38 cellular contexts compared by ENCODE assay signal in genomic region chr1:207291723-207292122, GRCh38.
"Had no signal": no experiment of that assay in that cellular context is flagged by ENCODE, and none has a peak within 500 bp of the region (broad histone marks: within the 10 kb centered on the region; RNA-seq: fewer than 3 reads in every experiment).

No MANE protein-coding gene starts in this region.

- H3K4me3 ChIP-seq: adrenal gland, ascending aorta, body of pancreas, breast epithelium, cardiac muscle cell had no signal

- H3K9me3 Mint-ChIP-seq: activated naive CD4-positive, alpha-beta T cell treated with anti-CD3 and anti-CD28 coated beads, Interleukin-2, amount 50 U/mL, for 24 hours had no signal

- H3K36me3 ChIP-seq: adrenal gland, ascending aorta, brain microvascular endothelial cell, breast epithelium, cardiac muscle cell had no signal

- FAIRE-seq: astrocyte, bronchial epithelial cell had no signal

- H3K9me3 ChIP-seq: adrenal gland, ascending aorta, body of pancreas, breast epithelium had no signal

- ATAC-seq: activated naive CD4-positive, alpha-beta T cell treated with anti-CD3 and anti-CD28 coated beads, Interleukin-2, amount 50 U/mL, for 72 hours; activated naive CD8-positive, alpha-beta T cell treated with anti-CD3 and anti-CD28 coated beads, Interleukin-2, amount 50 U/mL, for 24 hours; activated T-cell treated with anti-CD3 and anti-CD28 coated beads, Interleukin-2, amount 50 U/mL, for 4 hours; activated T-cell treated with anti-CD3 and anti-CD28 coated beads, Interleukin-2, amount 50 U/mL, for 72 hours; activated T-helper 17 cell treated with anti-CD3 and anti-CD28 coated beads, Interleukin-2, amount 50 U/mL, for 72 hours; body of pancreas had no signal

- H3K4me1 ChIP-seq: adrenal gland, ascending aorta, body of pancreas, breast epithelium had no signal

- H3K4me1 Mint-ChIP-seq: activated naive CD8-positive, alpha-beta T cell treated with anti-CD3 and anti-CD28 coated beads for 36 hours; activated naive CD8-positive, alpha-beta T cell treated with anti-CD3 and anti-CD28 coated beads, Interleukin-2, amount 50 U/mL, for 24 hours; activated T-helper 17 cell treated with anti-CD3 and anti-CD28 coated beads, Interleukin-2, amount 50 U/mL, for 72 hours; central memory CD8-positive, alpha-beta T cell had no signal

- H3K36me3 Mint-ChIP-seq: brain had no signal

- H3K27ac Mint-ChIP-seq: activated naive CD4-positive, alpha-beta T cell treated with anti-CD3 and anti-CD28 coated beads for 36 hours; activated naive CD4-positive, alpha-beta T cell treated with anti-CD3 and anti-CD28 coated beads, Interleukin-2, amount 10 ng/mL, durations not matched to agents 7 days and 5 days; activated naive CD4-positive, alpha-beta T cell treated with anti-CD3 and anti-CD28 coated beads, Interleukin-2, amount 50 U/mL, for 24 hours; activated naive CD4-positive, alpha-beta T cell treated with anti-CD3 and anti-CD28 coated beads, Interleukin-2, amount 50 U/mL, for 72 hours; activated naive CD8-positive, alpha-beta T cell; activated naive CD8-positive, alpha-beta T cell treated with anti-CD3 and anti-CD28 coated beads for 36 hours; activated naive CD8-positive, alpha-beta T cell treated with anti-CD3 and anti-CD28 coated beads, Interleukin-2, amount 10 ng/mL, durations not matched to agents 7 days and 5 days; activated T-cell treated with anti-CD3 and anti-CD28 coated beads, Interleukin-2, amount 50 U/mL, for 72 hours; activated T-helper 1 cell treated with anti-CD3 and anti-CD28 coated beads, Interleukin-12 subunit alpha, Interleukin-12 subunit beta, Interleukin-2, Interleukin-4 antibody, amounts not matched to agents 30 ng/mL and 10 ng/mL and 1 ng/mL, durations not matched to agents 14 hours and 24 hours and 36 hours; activated T-helper 17 cell treated with anti-CD3 and anti-CD28 coated beads, Interleukin-2, amount 50 U/mL, for 72 hours; activated T-helper 2 cell treated with anti-CD3 and anti-CD28 coated beads, Interferon-gamma antibody, Interleukin-2, Interleukin-4, amounts not matched to agents 10 μg/mL and 5 μg/mL and 100 μg/mL, durations not matched to agents 14 hours and 24 hours and 36 hours; brain had no signal

- DNase-seq: activated effector memory CD4-positive, alpha-beta T cell treated with anti-CD3 and anti-CD28 coated beads, Interleukin-2, amount 50 U/mL, for 16 hours; activated effector memory CD4-positive, alpha-beta T cell treated with Interleukin-2 at 50 U/mL for 16 hours; activated gamma-delta T cell; activated gamma-delta T cell treated with Interleukin-2 at 50 U/mL for 16 hours; activated naive CD4-positive, alpha-beta T cell; activated naive CD4-positive, alpha-beta T cell treated with anti-CD3 and anti-CD28 coated beads for 36 hours; activated naive CD4-positive, alpha-beta T cell treated with anti-CD3 and anti-CD28 coated beads, Interleukin-2, amount 10 ng/mL, durations not matched to agents 7 days and 5 days; activated naive CD4-positive, alpha-beta T cell treated with anti-CD3 and anti-CD28 coated beads, Interleukin-2, amount 50 U/mL, for 16 hours; activated naive CD4-positive, alpha-beta T cell treated with Interleukin-2 at 50 U/mL for 16 hours; activated naive CD8-positive, alpha-beta T cell treated with anti-CD3 and anti-CD28 coated beads for 36 hours; activated naive CD8-positive, alpha-beta T cell treated with anti-CD3 and anti-CD28 coated beads, Interleukin-2, amount 10 ng/mL, durations not matched to agents 7 days and 5 days; activated naive CD8-positive, alpha-beta T cell treated with anti-CD3 and anti-CD28 coated beads, Interleukin-2, amount 50 U/mL, for 24 hours; activated T-cell treated with anti-CD3 and anti-CD28 coated beads, Interleukin-2, amount 50 U/mL, for 4 hours; activated T-cell treated with anti-CD3 and anti-CD28 coated beads, Interleukin-2, amount 50 U/mL, for 48 hours; activated T-cell treated with anti-CD3 and anti-CD28 coated beads, Interleukin-2, amount 50 U/mL, for 72 hours; adrenal gland; amniotic stem cell; amygdala; anterior cingulate cortex; aorta; body of pancreas; brain microvascular endothelial cell; caudate nucleus; central memory CD4-positive, alpha-beta T cell; cerebellar nuclear complex had no signal

- H3K27ac ChIP-seq: adrenal gland, ascending aorta, body of pancreas, brain microvascular endothelial cell, breast epithelium, cardiac muscle cell had no signal

- H3K27me3 ChIP-seq: adrenal gland, ascending aorta, body of pancreas, brain microvascular endothelial cell, breast epithelium, cardiac muscle cell had no signal

- H3K4me3 Mint-ChIP-seq: activated naive CD4-positive, alpha-beta T cell treated with anti-CD3 and anti-CD28 coated beads for 36 hours; activated naive CD4-positive, alpha-beta T cell treated with anti-CD3 and anti-CD28 coated beads, Interleukin-2, amount 10 ng/mL, durations not matched to agents 7 days and 5 days; activated naive CD4-positive, alpha-beta T cell treated with anti-CD3 and anti-CD28 coated beads, Interleukin-2, amount 50 U/mL, for 24 hours; activated naive CD8-positive, alpha-beta T cell; activated naive CD8-positive, alpha-beta T cell treated with anti-CD3 and anti-CD28 coated beads for 36 hours; activated naive CD8-positive, alpha-beta T cell treated with anti-CD3 and anti-CD28 coated beads, Interleukin-2, amount 10 ng/mL, durations not matched to agents 7 days and 5 days; activated naive CD8-positive, alpha-beta T cell treated with anti-CD3 and anti-CD28 coated beads, Interleukin-2, amount 50 U/mL, for 24 hours; activated T-cell treated with anti-CD3 and anti-CD28 coated beads, Interleukin-2, amount 50 U/mL, for 4 hours; activated T-cell treated with anti-CD3 and anti-CD28 coated beads, Interleukin-2, amount 50 U/mL, for 72 hours; activated T-helper 1 cell treated with anti-CD3 and anti-CD28 coated beads, Interleukin-12 subunit alpha, Interleukin-12 subunit beta, Interleukin-2, Interleukin-4 antibody, amounts not matched to agents 30 ng/mL and 10 ng/mL and 1 ng/mL, durations not matched to agents 14 hours and 24 hours and 36 hours; activated T-helper 17 cell treated with anti-CD3 and anti-CD28 coated beads, Interleukin-2, amount 50 U/mL, for 72 hours; brain; central memory CD8-positive, alpha-beta T cell had no signal

- H3K27me3 Mint-ChIP-seq: activated naive CD4-positive, alpha-beta T cell treated with anti-CD3 and anti-CD28 coated beads, Interleukin-2, amount 50 U/mL, for 24 hours; activated naive CD8-positive, alpha-beta T cell; activated naive CD8-positive, alpha-beta T cell treated with anti-CD3 and anti-CD28 coated beads for 36 hours; activated naive CD8-positive, alpha-beta T cell treated with anti-CD3 and anti-CD28 coated beads, Interleukin-2, amount 50 U/mL, for 24 hours; brain had no signal
